3 cellular contexts compared by ENCODE assay signal in genomic region chr5:157034106-157035072, GRCh38. TPM values are rescaled to one million over a fixed set of nuclear protein-coding genes. Genes with fewer than 3 reads are reported as not detected.
"Had no signal": no experiment of that assay in that cellular context is flagged by ENCODE, and none has a peak within 500 bp of the region (broad histone marks: within the 10 kb centered on the region; RNA-seq: fewer than 3 reads in every experiment).

No MANE protein-coding gene starts in this region.

RNA-seq across cellular contexts. Expression of gene HAVCR1, which starts 24.5 kb away (rescaled TPM):
- total RNA-seq: adrenal gland, SJSA1 had no signal
- polyA plus RNA-seq: esophagus had no signal
